8 cellular contexts compared by ENCODE assay signal in genomic region chr7:105806592-105807266, GRCh38.
A peak's percentile ranks its signal among the peaks of the same experiment; 100 is the strongest.
DNase-seq lines count a peak whose midpoint lies in the region; ATAC-seq and TF ChIP-seq lines count a peak whose summit lies in the region.

No MANE protein-coding gene starts in this region.

- no peak for TF ChIP-seq CTCF in GM06990 (IDR thresholded peaks at IDR 0.05; ENCODE audit: insufficient read depth, low read length, poor library complexity, severe bottlenecking)
- no peak for TF ChIP-seq CTCF in RWPE1 (conservative IDR thresholded peaks at IDR 0.05; ENCODE audit: low read depth)

- CTCF ChIA-PET in RWPE1 (lab: Yijun Ruan, JAX) = no interaction called here

- H3K4me3 ChIP-seq in GM06990 (replicated peaks; ENCODE audit: low read depth, low read length) = no peak overlapping the region

- POLR2A ChIA-PET in RWPE1 (lab: Yijun Ruan, JAX; ENCODE audit: low non-redundant PET) = no interaction called here

- H3K36me3 ChIP-seq in GM06990 (ENCODE audit: control insufficient read depth, insufficient read depth, low read length) = no peaks in the 10 kb centered on the region

- DNase-seq in GM06990 (ENCODE audit: extremely low read depth, insufficient read length) (peak; percentile 65), RWPE1 (ENCODE audit: low spot score) (peak; percentile 74), kidney glomerular epithelial cell (lab: John Stamatoyannopoulos, UW) (peak; percentile 60), NCI-H82 treated with DMSO at 0.1 percent for 48 hours (lab: John Stamatoyannopoulos, UW; ENCODE audit: unreplicated experiment) (no peak), NCI-H187 (lab: John Stamatoyannopoulos, UW) (no peak)
- peak; percentile 87 for DNase-seq in activated effector memory CD4-positive, alpha-beta T cell treated with anti-CD3 and anti-CD28 coated beads, Interleukin-2, amount 50 U/mL, for 16 hours
- peak; percentile 71 for DNase-seq in stimulated activated naive CD8-positive, alpha-beta T cell treated with anti-CD3 and anti-CD28 coated beads, Interleukin-15, Interleukin-2, amounts not matched to agents 100 U/mL and 50 U/mL, for 24 hours

- peak overlapping the region; percentile 73 for H3K27ac ChIP-seq in RWPE1

- ATAC-seq in HG02623 (IDR thresholded peaks at IDR 0.05; ENCODE audit: unreplicated experiment) = peak; percentile 29
- ATAC-seq in stimulated activated naive CD8-positive, alpha-beta T cell treated with anti-CD3 and anti-CD28 coated beads, Interleukin-15, Interleukin-2, amounts not matched to agents 100 U/mL and 50 U/mL, for 24 hours = peak; percentile 75

- no peaks in the 10 kb centered on the region for H3K27me3 ChIP-seq in GM06990 (replicated peaks; ENCODE audit: control insufficient read depth, insufficient read depth, low read length)

Comparison
In these comparisons a context has a peak if more than half of its experiments do, and no peak if none do; other contexts are left out.
1. DNase-seq: peak in GM06990 (single experiment), RWPE1 (single experiment), activated effector memory CD4-positive, alpha-beta T cell treated with anti-CD3 and anti-CD28 coated beads, Interleukin-2, amount 50 U/mL, for 16 hours (single experiment), kidney glomerular epithelial cell (single experiment) and stimulated activated naive CD8-positive, alpha-beta T cell treated with anti-CD3 and anti-CD28 coated beads, Interleukin-15, Interleukin-2, amounts not matched to agents 100 U/mL and 50 U/mL, for 24 hours (single experiment); none in NCI-H82 treated with DMSO at 0.1 percent for 48 hours (single experiment) and NCI-H187 (0 of 2).